19 cellular contexts compared by ENCODE assay signal in the genomic region with DNA sequence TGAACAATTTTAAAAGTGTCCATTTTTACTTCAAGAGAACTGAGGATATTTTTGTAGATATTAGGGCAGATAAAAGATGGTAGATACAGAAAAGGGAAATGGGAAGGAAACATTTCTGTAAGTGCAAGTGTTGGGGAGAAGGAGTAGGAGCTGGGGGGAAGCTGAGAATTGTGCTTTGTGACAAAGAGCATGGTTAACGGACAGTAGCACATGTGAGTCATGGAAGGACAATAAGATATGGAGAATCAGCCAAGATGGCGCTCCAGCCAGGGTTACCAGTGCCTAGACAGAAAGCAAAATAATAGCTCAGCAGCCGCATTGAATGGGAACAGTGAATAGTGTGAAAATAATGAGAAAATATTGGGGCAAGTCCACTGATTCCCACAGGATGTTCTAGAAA. TPM values are rescaled to one million over a fixed set of nuclear protein-coding genes. Genes with fewer than 3 reads are reported as not detected.
A peak's percentile ranks its signal among the peaks of the same experiment; 100 is the strongest.
DNase-seq lines count a peak whose midpoint lies in the region; ATAC-seq and TF ChIP-seq lines count a peak whose summit lies in the region.
"Had no signal": no experiment of that assay in that cellular context is flagged by ENCODE, and none has a peak within 500 bp of the region (broad histone marks: within the 10 kb centered on the region; RNA-seq: fewer than 3 reads in every experiment).

No MANE protein-coding gene starts in this region.

- H3K27ac Mint-ChIP-seq in activated naive CD8-positive, alpha-beta T cell = peak overlapping the region; percentile 58
- no peak overlapping the region for H3K27ac Mint-ChIP-seq in activated naive CD8-positive, alpha-beta T cell treated with anti-CD3 and anti-CD28 coated beads, Interleukin-2, amount 50 U/mL, for 24 hours
- H3K27ac Mint-ChIP-seq in CD8-positive, alpha-beta T cell = peak overlapping the region; percentile 28
- H3K27ac Mint-ChIP-seq in activated B cell treated with CpG ODN at 0.5 μM for 24 hours = peak overlapping the region; percentile 94
- H3K27ac Mint-ChIP-seq in stimulated activated effector memory CD8-positive, alpha-beta T cell treated with anti-CD3 and anti-CD28 coated beads, Interleukin-12 subunit alpha, Interleukin-12 subunit beta, amount 100 ng/mL, for 72 hours = peak overlapping the region; percentile 63
- H3K27ac Mint-ChIP-seq: CD4-positive, alpha-beta T cell had no signal

- CTCF ChIA-PET in CD8-positive, alpha-beta T cell (lab: Charles Lee) = interaction anchor here (1.5 kb wide), 1 partner anchor 189 kb away, joined by 3 read pairs; no protein-coding TSS in a partner anchor
- CTCF ChIA-PET in activated B cell treated with CpG ODN at 0.5 μM for 24 hours (lab: Charles Lee) = interaction anchor here (1.4 kb wide), 1 partner anchor 20 kb away, joined by 3 read pairs; no protein-coding TSS in a partner anchor

- H3K36me3 Mint-ChIP-seq in activated naive CD8-positive, alpha-beta T cell = peaks cover 3% of the 10 kb centered on the region
- H3K36me3 Mint-ChIP-seq in activated naive CD8-positive, alpha-beta T cell treated with anti-CD3 and anti-CD28 coated beads, Interleukin-2, amount 50 U/mL, for 24 hours (ENCODE audit: low read depth) = no peaks in the 10 kb centered on the region
- H3K36me3 Mint-ChIP-seq in CD8-positive, alpha-beta T cell = no peaks in the 10 kb centered on the region
- peaks cover 16% of the 10 kb centered on the region for H3K36me3 Mint-ChIP-seq in activated B cell treated with CpG ODN at 0.5 μM for 24 hours (ENCODE audit: low read depth)
- no peaks in the 10 kb centered on the region for H3K36me3 Mint-ChIP-seq in stimulated activated effector memory CD8-positive, alpha-beta T cell treated with anti-CD3 and anti-CD28 coated beads, Interleukin-12 subunit alpha, Interleukin-12 subunit beta, amount 100 ng/mL, for 72 hours

- TF ChIP-seq CTCF in CD8-positive, alpha-beta T cell (IDR thresholded peaks at IDR 0.05) = no peak
- TF ChIP-seq CTCF in activated B cell treated with CpG ODN at 0.5 μM for 24 hours (IDR thresholded peaks at IDR 0.05) = no peak

- H3K9me3 Mint-ChIP-seq in activated naive CD8-positive, alpha-beta T cell (ENCODE audit: low read depth) = peaks cover 9% of the 10 kb centered on the region
- H3K9me3 Mint-ChIP-seq in activated naive CD8-positive, alpha-beta T cell treated with anti-CD3 and anti-CD28 coated beads, Interleukin-2, amount 50 U/mL, for 24 hours = peaks cover 9% of the 10 kb centered on the region
- peaks cover 2% of the 10 kb centered on the region for H3K9me3 Mint-ChIP-seq in CD8-positive, alpha-beta T cell
- H3K9me3 Mint-ChIP-seq in activated B cell treated with CpG ODN at 0.5 μM for 24 hours = peaks cover 4% of the 10 kb centered on the region
- peaks cover 9% of the 10 kb centered on the region for H3K9me3 Mint-ChIP-seq in stimulated activated effector memory CD8-positive, alpha-beta T cell treated with anti-CD3 and anti-CD28 coated beads, Interleukin-12 subunit alpha, Interleukin-12 subunit beta, amount 100 ng/mL, for 72 hours

- H3K36me3 ChIP-seq in CD8-positive, alpha-beta T cell (ENCODE audit: insufficient read depth, low read length) = no peaks in the 10 kb centered on the region

- no peaks in the 10 kb centered on the region for H3K9me3 ChIP-seq in CD8-positive, alpha-beta T cell (ENCODE audit: low read length)

- peaks cover 19% of the 10 kb centered on the region for H3K4me1 Mint-ChIP-seq in activated naive CD8-positive, alpha-beta T cell (ENCODE audit: low read depth)
- peaks cover 20% of the 10 kb centered on the region for H3K4me1 Mint-ChIP-seq in activated naive CD8-positive, alpha-beta T cell treated with anti-CD3 and anti-CD28 coated beads, Interleukin-2, amount 50 U/mL, for 24 hours
- H3K4me1 Mint-ChIP-seq in CD8-positive, alpha-beta T cell (ENCODE audit: low read depth) = peaks cover 20% of the 10 kb centered on the region
- H3K4me1 Mint-ChIP-seq in activated B cell treated with CpG ODN at 0.5 μM for 24 hours = peaks cover 69% of the 10 kb centered on the region
- H3K4me1 Mint-ChIP-seq in stimulated activated effector memory CD8-positive, alpha-beta T cell treated with anti-CD3 and anti-CD28 coated beads, Interleukin-12 subunit alpha, Interleukin-12 subunit beta, amount 100 ng/mL, for 72 hours = peaks cover 24% of the 10 kb centered on the region

- H3K27me3 Mint-ChIP-seq in activated naive CD8-positive, alpha-beta T cell = peaks cover 5% of the 10 kb centered on the region
- H3K27me3 Mint-ChIP-seq in activated naive CD8-positive, alpha-beta T cell treated with anti-CD3 and anti-CD28 coated beads, Interleukin-2, amount 50 U/mL, for 24 hours = no peaks in the 10 kb centered on the region
- peaks cover 3% of the 10 kb centered on the region for H3K27me3 Mint-ChIP-seq in CD8-positive, alpha-beta T cell (ENCODE audit: low read depth)
- H3K27me3 Mint-ChIP-seq in activated B cell treated with CpG ODN at 0.5 μM for 24 hours = no peaks in the 10 kb centered on the region
- H3K27me3 Mint-ChIP-seq: CD4-positive, alpha-beta T cell had no signal

- no peak for ATAC-seq in activated naive CD8-positive, alpha-beta T cell treated with anti-CD3 and anti-CD28 coated beads, Interleukin-2, amount 50 U/mL, for 24 hours
- ATAC-seq in CD8-positive, alpha-beta T cell = no peak
- ATAC-seq in activated B cell treated with CpG ODN at 0.5 μM for 24 hours (ENCODE audit: low read depth) = no peak
- no peak for ATAC-seq in stimulated activated effector memory CD8-positive, alpha-beta T cell treated with anti-CD3 and anti-CD28 coated beads, Interleukin-12 subunit alpha, Interleukin-12 subunit beta, amount 100 ng/mL, for 72 hours
- ATAC-seq in GM18867 (IDR thresholded peaks at IDR 0.05; ENCODE audit: unreplicated experiment) = no peak
- ATAC-seq: Panc1 had no signal

- no peak overlapping the region for H3K4me3 Mint-ChIP-seq in activated naive CD8-positive, alpha-beta T cell
- no peak overlapping the region for H3K4me3 Mint-ChIP-seq in activated naive CD8-positive, alpha-beta T cell treated with anti-CD3 and anti-CD28 coated beads, Interleukin-2, amount 50 U/mL, for 24 hours
- no peak overlapping the region for H3K4me3 Mint-ChIP-seq in CD8-positive, alpha-beta T cell
- peak overlapping the region; percentile 12 for H3K4me3 Mint-ChIP-seq in activated B cell treated with CpG ODN at 0.5 μM for 24 hours
- no peak overlapping the region for H3K4me3 Mint-ChIP-seq in stimulated activated effector memory CD8-positive, alpha-beta T cell treated with anti-CD3 and anti-CD28 coated beads, Interleukin-12 subunit alpha, Interleukin-12 subunit beta, amount 100 ng/mL, for 72 hours
- H3K4me3 Mint-ChIP-seq: CD4-positive, alpha-beta T cell had no signal

- H3K27me3 ChIP-seq in CD8-positive, alpha-beta T cell (ENCODE audit: insufficient read depth, low read length) = no peaks in the 10 kb centered on the region

- DNase-seq in activated naive CD8-positive, alpha-beta T cell treated with anti-CD3 and anti-CD28 coated beads, Interleukin-2, amount 50 U/mL, for 24 hours = no peak
- no peak for DNase-seq in CD8-positive, alpha-beta T cell
- DNase-seq in activated B cell treated with CpG ODN at 0.5 μM for 24 hours = no peak
- no peak for DNase-seq in stimulated activated effector memory CD8-positive, alpha-beta T cell treated with anti-CD3 and anti-CD28 coated beads, Interleukin-12 subunit alpha, Interleukin-12 subunit beta, amount 100 ng/mL, for 72 hours (ENCODE audit: low spot score in 2 of 2)
- no peak for DNase-seq in midbrain (lab: John Stamatoyannopoulos, UW)
- DNase-seq in OCI-M2 (lab: John Stamatoyannopoulos, UW; ENCODE audit: unreplicated experiment) = no peak
- DNase-seq: CD4-positive, alpha-beta T cell; DMS79; GOT3; KG1; NCI-H1436 treated with DMSO at 0.1 percent for 48 hours; NCI-H2081; NCI-H510A; NCI-H82 had no signal

- intact Hi-C loops in CD8-positive, alpha-beta T cell (cut with DNase I, micrococcal nuclease) = loop anchor here in 1 of 2 experiments (10.0 kb wide), 1 partner anchor 868 kb away; a partner anchor contains a TSS
- intact Hi-C loops in activated B cell treated with CpG ODN at 0.5 μM for 24 hours (cut with micrococcal nuclease) = loop anchor here (5.0 kb wide), 1 partner anchor 65 kb away; a partner anchor contains a TSS

- H3K4me1 ChIP-seq in CD8-positive, alpha-beta T cell (ENCODE audit: insufficient read depth, low read length) = no peaks in the 10 kb centered on the region

- POLR2A ChIA-PET in CD8-positive, alpha-beta T cell (lab: Charles Lee) = no interaction called here
- POLR2A ChIA-PET in activated B cell treated with CpG ODN at 0.5 μM for 24 hours (lab: Charles Lee) = interaction anchor here (0.7 to 3.9 kb wide), 14 partner anchors 9 to 353 kb away, joined by 3 to 25 read pairs (median 4); a partner anchor contains a TSS

- H3K27ac ChIP-seq in CD8-positive, alpha-beta T cell (ENCODE audit: low read depth, low read length) = no peak overlapping the region

- no peak overlapping the region for H3K4me3 ChIP-seq in CD8-positive, alpha-beta T cell (ENCODE audit: low read depth, low read length)

RNA-seq across cellular contexts. Expression of a gene that starts 12.8 kb away (rescaled TPM):
- total RNA-seq in CD8-positive, alpha-beta T cell = 10 to 100 TPM; 32.6 to 33.4 TPM
- total RNA-seq in activated B cell treated with CpG ODN at 0.5 μM for 24 hours = 621 and 630 TPM in 2 replicates
- total RNA-seq: A673 had no signal

RNA-seq across cellular contexts. Expression of a gene that starts 34.8 kb away (rescaled TPM):
- total RNA-seq in CD8-positive, alpha-beta T cell = 1 to 10 TPM; 5.4 to 5.5 TPM
- 628 and 664 TPM in 2 replicates for total RNA-seq in activated B cell treated with CpG ODN at 0.5 μM for 24 hours
- total RNA-seq: A673, M059J had no signal

Comparison
In these comparisons a context has a peak if more than half of its experiments do, and no peak if none do; other contexts are left out.
1. RNA of a gene that starts 12.8 kb away (total RNA-seq): 621 to 630 TPM in activated B cell treated with CpG ODN at 0.5 μM for 24 hours; 32.6 to 33.4 TPM in CD8-positive, alpha-beta T cell; every median in the first group is over 10 times any median in the second.
2. RNA of a gene that starts 34.8 kb away (total RNA-seq): 628 to 664 TPM in activated B cell treated with CpG ODN at 0.5 μM for 24 hours; 5.4 to 5.5 TPM in CD8-positive, alpha-beta T cell; every median in the first group is over 10 times any median in the second.